ENCODE assay signal across 8 cellular contexts in genomic region chr12:27305673-27306504, GRCh38.
A peak's percentile ranks its signal among the peaks of the same experiment; 100 is the strongest.
DNase-seq lines count a peak whose midpoint lies in the region; ATAC-seq and TF ChIP-seq lines count a peak whose summit lies in the region.

No MANE protein-coding gene starts in this region.

- ATAC-seq in GM18858 (IDR thresholded peaks at IDR 0.05; ENCODE audit: unreplicated experiment): no peak

- no peaks in the 10 kb centered on the region for H3K27me3 ChIP-seq in stomach smooth muscle (ENCODE audit: control insufficient read depth in 1 of 2, insufficient read depth in 2 of 2, low read length in 2 of 2)

- no peaks in the 10 kb centered on the region for H3K9me3 ChIP-seq in stomach smooth muscle (ENCODE audit: control insufficient read depth in 2 of 2, low read length in 2 of 2)

- no peak for TF ChIP-seq POLR2A in NB4 (IDR thresholded peaks at IDR 0.05; ENCODE audit: extremely low read depth, insufficient read length)

- H3K27ac Mint-ChIP-seq in T-helper 2 cell treated with Interferon-gamma antibody and Interleukin-4, amounts not matched to agents 5 μg/mL and 100 μg/mL, for 36 hours: peak overlapping the region; percentile 3

- peak; percentile 20 for TF ChIP-seq CTCF in NB4 (IDR thresholded peaks at IDR 0.05; ENCODE audit: low read depth, low read length)

- peaks cover 15 to 30% of the 10 kb centered on the region in 2 donors for H3K36me3 ChIP-seq in stomach smooth muscle (ENCODE audit: control insufficient read depth in 2 of 2, insufficient read depth in 2 of 2, low read length in 2 of 2)

- peaks cover 18% of the 10 kb centered on the region for H3K4me1 Mint-ChIP-seq in T-helper 2 cell treated with Interferon-gamma antibody and Interleukin-4, amounts not matched to agents 5 μg/mL and 100 μg/mL, for 36 hours (ENCODE audit: low read depth)

- no peak overlapping the region for H3K4me3 Mint-ChIP-seq in T-helper 2 cell treated with Interferon-gamma antibody and Interleukin-4, amounts not matched to agents 5 μg/mL and 100 μg/mL, for 36 hours

- H3K4me1 ChIP-seq in stomach smooth muscle (ENCODE audit: control insufficient read depth, insufficient read depth, low read length): peaks cover 5% of the 10 kb centered on the region

- peak overlapping the region in 1 of 2 donors; percentile 13 for H3K9ac ChIP-seq in stomach smooth muscle (ENCODE audit: low read length in 2 of 2)

- no peaks in the 10 kb centered on the region for H3K9me3 Mint-ChIP-seq in T-helper 2 cell treated with Interferon-gamma antibody and Interleukin-4, amounts not matched to agents 5 μg/mL and 100 μg/mL, for 36 hours

- H3K27ac ChIP-seq in stomach smooth muscle (ENCODE audit: low read length): peak overlapping the region; percentile 4

- no peaks in the 10 kb centered on the region for H3K27me3 Mint-ChIP-seq in T-helper 2 cell treated with Interferon-gamma antibody and Interleukin-4, amounts not matched to agents 5 μg/mL and 100 μg/mL, for 36 hours (ENCODE audit: low read depth)

- H3K4me3 ChIP-seq in NB4 (ENCODE audit: low read depth, low read length) (no peak overlapping the region), stomach smooth muscle (ENCODE audit: low read length in 2 of 2) (no peak overlapping the region)

- peak; percentile 2 for DNase-seq in DMS79 (lab: John Stamatoyannopoulos, UW)
- DNase-seq in NB4 (ENCODE audit: low read depth): peak; percentile 77
- DNase-seq in T-helper 2 cell treated with Interferon-gamma antibody and Interleukin-4, amounts not matched to agents 5 μg/mL and 100 μg/mL, for 36 hours (ENCODE audit: low spot score): no peak
- peak; percentile 28 for DNase-seq in glomerular visceral epithelial cell (ENCODE audit: extremely low spot score)
- no peak for DNase-seq in activated CD4-positive, CD25-positive, alpha-beta regulatory T cell (lab: John Stamatoyannopoulos, UW)
- DNase-seq in AG08396 (ENCODE audit: low spot score): no peak

- peaks cover 14% of the 10 kb centered on the region for H3K36me3 Mint-ChIP-seq in T-helper 2 cell treated with Interferon-gamma antibody and Interleukin-4, amounts not matched to agents 5 μg/mL and 100 μg/mL, for 36 hours (ENCODE audit: low read depth)

Comparison
In these comparisons a context has a peak if more than half of its experiments do, and no peak if none do; other contexts are left out.
1. DNase-seq: peak in DMS79 (single experiment), NB4 (single experiment) and glomerular visceral epithelial cell (single experiment); none in T-helper 2 cell treated with Interferon-gamma antibody and Interleukin-4, amounts not matched to agents 5 μg/mL and 100 μg/mL, for 36 hours (single experiment), activated CD4-positive, CD25-positive, alpha-beta regulatory T cell (0 of 4) and AG08396 (single experiment).